ENCODE assay signal across 11 cellular contexts in genomic region chr11:59801981-59802638, GRCh38. TPM values are rescaled to one million over a fixed set of nuclear protein-coding genes. Genes with fewer than 3 reads are reported as not detected.
DNase-seq lines count a peak whose midpoint lies in the region; ATAC-seq and TF ChIP-seq lines count a peak whose summit lies in the region.
"Had no signal": no experiment of that assay in that cellular context is flagged by ENCODE, and none has a peak within 500 bp of the region (broad histone marks: within the 10 kb centered on the region; RNA-seq: fewer than 3 reads in every experiment).

No MANE protein-coding gene starts in this region.

- H3K27ac ChIP-seq in RWPE2 (ENCODE audit: poor library complexity, severe bottlenecking) = no peak overlapping the region
- peak overlapping the region in 3 of 5 donors; percentile 5 to 51 (median 13) for H3K27ac ChIP-seq in stomach
- H3K27ac ChIP-seq in H9 (ENCODE audit: insufficient read length, low read depth, low read length) = no peak overlapping the region

- no peak overlapping the region for H3K4me2 ChIP-seq in H9 (ENCODE audit: insufficient read depth, insufficient read length, low read length)

- H3K23me2 ChIP-seq in H9 (ENCODE audit: insufficient read length, low read depth, low read length, poor library complexity, severe bottlenecking) = no peaks in the 10 kb centered on the region

- H4K20me1 ChIP-seq in H9 (ENCODE audit: control insufficient read depth, insufficient read depth, insufficient read length) = no peaks in the 10 kb centered on the region

- no peaks in the 10 kb centered on the region for H3K79me2 ChIP-seq in H9 (ENCODE audit: insufficient read depth, low read length)

- H3K9ac ChIP-seq in H9 (ENCODE audit: extremely low read depth, insufficient read length, low read length) = no peak overlapping the region

- H3K23ac ChIP-seq in H9 (ENCODE audit: insufficient read length, low read depth, low read length) = no peak overlapping the region

- H2BK5ac ChIP-seq in H9 (ENCODE audit: insufficient read length, low read length) = no peak overlapping the region

- no peak overlapping the region for H3K14ac ChIP-seq in H9 (ENCODE audit: insufficient read depth, low read length)

- no peak overlapping the region for H2AK5ac ChIP-seq in H9 (ENCODE audit: insufficient read length, low read length)

- no peak for TF ChIP-seq CTCF in RWPE2 (IDR thresholded peaks at IDR 0.05; ENCODE audit: poor library complexity, severe bottlenecking)
- no peak for TF ChIP-seq CTCF in stomach (IDR thresholded peaks at IDR 0.05)
- no peak for TF ChIP-seq CTCF in H9 (conservative IDR thresholded peaks at IDR 0.05)

- H2BK120ac ChIP-seq in H9 (ENCODE audit: low read depth, low read length, poor library complexity, severe bottlenecking) = no peak overlapping the region

- H3K9me3 Mint-ChIP-seq in H9 = no peaks in the 10 kb centered on the region
- H3K9me3 Mint-ChIP-seq: stimulated activated naive CD8-positive, alpha-beta T cell treated with anti-CD3 and anti-CD28 coated beads, Interleukin-15, Interleukin-2, amounts not matched to agents 100 ng/mL and 50 ng/mL, for 24 hours had no signal

- no peak overlapping the region for H3K4ac ChIP-seq in H9 (ENCODE audit: low read depth, low read length)

- peaks cover 4 to 9% of the 10 kb centered on the region in 2 experiments; a peak in 3 of 4 replicates for H3K4me1 Mint-ChIP-seq in H9

- H3K79me1 ChIP-seq in H9 (ENCODE audit: insufficient read depth, low read depth, low read length, poor library complexity, severe bottlenecking) = no peaks in the 10 kb centered on the region

- no peak overlapping the region for H2BK20ac ChIP-seq in H9 (ENCODE audit: low read depth, low read length, poor library complexity, severe bottlenecking)

- H3K27me3 Mint-ChIP-seq in H9 (ENCODE audit: low read depth) = no peaks in the 10 kb centered on the region; the same call in 1 of the 2 replicates
- H3K27me3 Mint-ChIP-seq: stimulated activated naive CD8-positive, alpha-beta T cell treated with anti-CD3 and anti-CD28 coated beads, Interleukin-15, Interleukin-2, amounts not matched to agents 100 ng/mL and 50 ng/mL, for 24 hours had no signal

- 47 to 58% (median 51%) methylated on average over 5 of the region's 5 CpGs for WGBS in stomach, 5 donors
- no CpG with 5 or more reads among the region's 5 CpGs for WGBS in H9 (ENCODE audit: extremely low coverage, insufficient read length, low lambda C conversion rate)

- H4K8ac ChIP-seq in H9 (replicated peaks; ENCODE audit: insufficient read length, low read depth, low read length) = no peak overlapping the region

- no peak overlapping the region for H3K4me3 Mint-ChIP-seq in H9
- H3K4me3 Mint-ChIP-seq: stimulated activated naive CD8-positive, alpha-beta T cell treated with anti-CD3 and anti-CD28 coated beads, Interleukin-15, Interleukin-2, amounts not matched to agents 100 ng/mL and 50 ng/mL, for 24 hours had no signal

- H3K9me3 ChIP-seq in RWPE2 (ENCODE audit: severe bottlenecking) (no peaks in the 10 kb centered on the region), stomach (no peaks in the 10 kb centered on the region), H9 (ENCODE audit: control insufficient read depth, low read depth, low read length) (no peaks in the 10 kb centered on the region)

- H3K18ac ChIP-seq in H9 (ENCODE audit: insufficient read length, low read depth, low read length) = no peak overlapping the region

- peaks cover 11 to 44% (median 41%) of the 10 kb centered on the region in 3 experiments; a peak in 6 of 7 replicates for H3K36me3 Mint-ChIP-seq in H9 (ENCODE audit: insufficient read depth in 1 of 3, low read depth in 3 of 3)

- no peak for TF ChIP-seq EP300 in stomach (IDR thresholded peaks at IDR 0.05)

- H3K4me3 ChIP-seq in RWPE2 (ENCODE audit: severe bottlenecking) (no peak overlapping the region), stomach (no peak overlapping the region)

- no peak overlapping the region for H2BK12ac ChIP-seq in H9 (ENCODE audit: insufficient read length, low read depth, low read length)

- no peaks in the 10 kb centered on the region for H3K27me3 ChIP-seq in RWPE2 (ENCODE audit: insufficient read depth, poor library complexity, severe bottlenecking)
- H3K27me3 ChIP-seq in stomach = no peaks in the 10 kb centered on the region
- no peaks in the 10 kb centered on the region for H3K27me3 ChIP-seq in H9 (ENCODE audit: insufficient read depth, low read length)

- no peak overlapping the region for H2AFZ ChIP-seq in H9 (ENCODE audit: low read length)

- H4K5ac ChIP-seq in H9 (ENCODE audit: insufficient read length, low read depth, low read length) = no peak overlapping the region

- no peak overlapping the region for H3T11ph ChIP-seq in H9 (ENCODE audit: low read length)

- no peak overlapping the region for H2BK15ac ChIP-seq in H9 (ENCODE audit: low read depth, low read length)

- peaks cover 4% of the 10 kb centered on the region for H3K4me1 ChIP-seq in RWPE2 (ENCODE audit: insufficient read depth, poor library complexity, severe bottlenecking)
- H3K4me1 ChIP-seq in stomach = peaks cover 0 to 15% (median 5%) of the 10 kb centered on the region in 4 donors
- H3K4me1 ChIP-seq in H9 (ENCODE audit: insufficient read depth, low read length) = no peaks in the 10 kb centered on the region

- H4K91ac ChIP-seq in H9 (ENCODE audit: insufficient read length, low read depth, low read length) = no peak overlapping the region

- H3K56ac ChIP-seq in H9 (ENCODE audit: insufficient read length, low read depth, low read length) = no peak overlapping the region

- H3K36me3 ChIP-seq in RWPE2 (ENCODE audit: low read depth) = peaks cover 35% of the 10 kb centered on the region; the same call in 1 of the 2 replicates
- peaks cover 38 to 80% (median 75%) of the 10 kb centered on the region in 4 donors for H3K36me3 ChIP-seq in stomach

- no peak for TF ChIP-seq POLR2A in stomach (IDR thresholded peaks at IDR 0.05)

- peak overlapping the region in 1 of 3 experiments; percentile 80; a peak in 3 of 7 replicates for H3K27ac Mint-ChIP-seq in H9
- H3K27ac Mint-ChIP-seq: stimulated activated naive CD8-positive, alpha-beta T cell treated with anti-CD3 and anti-CD28 coated beads, Interleukin-15, Interleukin-2, amounts not matched to agents 100 ng/mL and 50 ng/mL, for 24 hours had no signal

- intact Hi-C loops in Right ventricle myocardium superior (cut with DNase I) (loop anchor here (1.0 to 10.0 kb wide), 3 partner anchors 47 to 265 kb away; partner anchors contain the start of gene STX3), stomach (cut with DNase I; ENCODE audit: low total_unique reads) (loop anchor here (5.0 kb wide), 1 partner anchor 45 kb away; the partner anchor contains the start of gene STX3)

- ATAC-seq in RWPE2 (ENCODE audit: low read depth) (peak; percentile 45), Right ventricle myocardium superior (ENCODE audit: poor library complexity) (peak; percentile 76)

- peak; percentile 3 for DNase-seq in DMS153 (lab: John Stamatoyannopoulos, UW)
- no peak for DNase-seq in DMS153 treated with DMSO at 0.1 percent for 48 hours (lab: John Stamatoyannopoulos, UW; ENCODE audit: unreplicated experiment)
- no peak for DNase-seq in RWPE2 (ENCODE audit: low spot score)
- no peak for DNase-seq in Right ventricle myocardium superior
- no peak for DNase-seq in stomach
- DNase-seq in H9 = no peak
- DNase-seq in NCI-H2081 treated with DMSO at 0.1 percent for 48 hours (lab: John Stamatoyannopoulos, UW) = no peak
- no peak for DNase-seq in NCI-H187 treated with DMSO at 0.1 percent for 48 hours (lab: John Stamatoyannopoulos, UW)
- DNase-seq: activated naive CD4-positive, alpha-beta T cell treated with anti-CD3 and anti-CD28 coated beads, Interleukin-2, amount 50 U/mL, for 16 hours had no signal

RNA-seq across cellular contexts. Expression of gene MRPL16, which starts 8.5 kb away (rescaled TPM):
- 95.3 TPM for total RNA-seq in Right ventricle myocardium superior
- total RNA-seq in stomach = 10 to 100 TPM in 4 of 5 donors, 1 to 10 TPM in 1; 8.8 to 47.2 (median 28.6) TPM
- 10 to 100 TPM; 51.8 to 65.4 (median 58.0) TPM for polyA plus RNA-seq in stomach
- 84.5 and 87.1 TPM in 2 replicates for total RNA-seq in H9 (2021)

RNA-seq across cellular contexts. Expression of gene CBLIF, which starts 43.2 kb away (rescaled TPM):
- not detected for total RNA-seq in Right ventricle myocardium superior
- 1,000 to 10,000 TPM in 2 of 5 donors, 100 to 1,000 TPM in 2, 1 to 10 TPM in 1; 2.9 to 2,010 (median 456) TPM for total RNA-seq in stomach
- polyA plus RNA-seq in stomach = 100 to 1,000 TPM; 546 to 772 (median 712) TPM
- not detected in 2 replicates for total RNA-seq in H9 (2021)
- total RNA-seq: myocyte had no signal

RNA-seq across cellular contexts. Expression of gene STX3, which starts 46.9 kb away (rescaled TPM):
- total RNA-seq in Right ventricle myocardium superior = 9.2 TPM
- 100 to 1,000 TPM in 1 of 5 donors, 10 to 100 TPM in 4; 56.2 to 267 (median 67.2) TPM for total RNA-seq in stomach
- polyA plus RNA-seq in stomach = 10 to 100 TPM; 14.5 to 44.8 (median 21.7) TPM
- 37.7 and 41.0 TPM in 2 replicates for total RNA-seq in H9 (2021)

Comparison
In these comparisons a context has a peak if more than half of its experiments do, and no peak if none do; other contexts are left out.
1. H3K27ac ChIP-seq: peak in stomach (3 of 5); none in RWPE2 (single experiment) and H9 (single experiment).